In the genomic region with DNA sequence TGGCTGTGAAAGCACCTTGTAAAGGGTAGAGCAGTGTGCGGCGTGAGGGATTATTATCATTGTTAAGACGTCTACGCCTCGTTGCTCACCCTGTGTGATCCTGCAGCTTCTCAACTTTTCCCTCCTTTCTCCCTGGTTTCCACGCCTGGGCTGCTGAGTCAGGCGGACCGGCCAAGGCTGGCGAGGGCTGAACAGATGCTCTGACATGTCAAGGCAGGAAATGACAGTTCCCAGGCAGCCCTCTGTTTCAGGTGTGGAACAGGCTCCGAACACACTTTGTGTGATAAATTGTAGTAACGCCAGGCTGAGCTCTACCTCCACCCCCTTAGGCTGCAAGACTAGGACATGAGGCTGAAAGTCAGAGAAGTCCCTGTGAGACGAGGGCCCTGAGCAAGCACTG, we compare ENCODE assay signal across 16 cellular contexts. TPM values are rescaled to one million over a fixed set of nuclear protein-coding genes. Genes with fewer than 3 reads are reported as not detected.
"Had no signal": no experiment of that assay in that cellular context is flagged by ENCODE, and none has a peak within 500 bp of the region (broad histone marks: within the 10 kb centered on the region; RNA-seq: fewer than 3 reads in every experiment).

No MANE protein-coding gene starts in this region.

- H3K4me1 ChIP-seq: adrenal gland, right atrium auricular region had no signal

- H3K36me3 ChIP-seq: adrenal gland, left lung, right atrium auricular region, WERI-Rb-1 had no signal

- ATAC-seq: activated naive CD4-positive, alpha-beta T cell treated with anti-CD3 and anti-CD28 coated beads, Interleukin-2, amount 50 U/mL, for 72 hours; effector memory CD8-positive, alpha-beta T cell; left lung; stimulated activated naive CD8-positive, alpha-beta T cell treated with anti-CD3 and anti-CD28 coated beads, Interleukin-15, amount 100 ng/mL, for 72 hours had no signal

- H3K4me3 ChIP-seq: adrenal gland, left lung, right atrium auricular region, skin epidermis had no signal

- H3K27ac ChIP-seq: adrenal gland, left lung, right atrium auricular region, skin epidermis, WERI-Rb-1 had no signal

- H3K27me3 ChIP-seq: adrenal gland, left lung, right atrium auricular region had no signal

- H3K9me3 ChIP-seq: adrenal gland, left lung, right atrium auricular region had no signal

- DNase-seq: activated CD4-positive, alpha-beta T cell treated with anti-CD3 and anti-CD28 coated beads for 1 hour; activated CD4-positive, alpha-beta T cell treated with anti-CD3 and anti-CD28 coated beads, Interleukin-2, amount 50 U/mL, for 48 hours; activated gamma-delta T cell; adrenal gland; effector memory CD8-positive, alpha-beta T cell; head of caudate nucleus; left lung; stimulated activated CD4-positive, alpha-beta T cell treated with anti-CD3 and anti-CD28 coated beads, Interleukin-15, amount 100 ng/mL, for 24 hours; stimulated activated CD4-positive, alpha-beta T cell treated with anti-CD3 and anti-CD28 coated beads, Interleukin-2, amount 100 ng/mL, for 48 hours; stimulated activated naive CD8-positive, alpha-beta T cell treated with anti-CD3 and anti-CD28 coated beads, Interleukin-15, amount 100 ng/mL, for 72 hours; WERI-Rb-1 had no signal

RNA-seq across cellular contexts. Expression of gene TBX2, which starts 46.0 kb away (rescaled TPM):
- total RNA-seq: activated naive CD4-positive, alpha-beta T cell treated with anti-CD3 and anti-CD28 coated beads, Interleukin-2, amount 50 U/mL, for 72 hours; dermis microvascular lymphatic vessel endothelial cell; T-helper 2 cell treated with Interferon-gamma antibody and Interleukin-4, amounts not matched to agents 100 ng/mL and 5 ng/mL, for 36 hours had no signal
